Comparison of ENCODE assay signal across 10 cellular contexts in the genomic region with DNA sequence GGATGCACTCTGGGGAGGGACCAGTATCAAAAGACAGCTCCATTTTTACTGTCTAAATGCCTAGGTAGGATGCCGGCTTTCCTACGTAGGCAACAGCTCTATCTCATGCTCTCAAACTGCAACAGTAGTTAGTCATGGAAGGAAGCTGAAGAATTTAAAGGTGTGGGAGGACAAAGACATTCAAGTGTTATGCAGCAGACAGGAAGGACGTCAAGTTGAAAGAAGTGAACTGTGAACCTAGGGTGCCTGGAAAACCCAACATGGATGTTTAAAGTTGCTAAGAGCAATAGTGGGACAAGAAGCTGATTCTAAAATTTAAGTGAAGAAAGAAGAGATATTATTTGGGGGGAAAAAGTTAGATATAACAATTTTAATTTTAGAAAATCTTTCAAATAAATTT. TPM values are rescaled to one million over a fixed set of nuclear protein-coding genes. Genes with fewer than 3 reads are reported as not detected.
A peak's percentile ranks its signal among the peaks of the same experiment; 100 is the strongest.
DNase-seq lines count a peak whose midpoint lies in the region; TF ChIP-seq lines count a peak whose summit lies in the region.
"Had no signal": no experiment of that assay in that cellular context is flagged by ENCODE, and none has a peak within 500 bp of the region (broad histone marks: within the 10 kb centered on the region; RNA-seq: fewer than 3 reads in every experiment).

No MANE protein-coding gene starts in this region.

- H3K4me1 Mint-ChIP-seq in chondrocyte (ENCODE audit: low read depth) (peaks cover 57% of the 10 kb centered on the region), Calu3 (ENCODE audit: low read depth, unreplicated experiment) (peaks cover 22% of the 10 kb centered on the region)

- H3K9ac ChIP-seq in HUES48 (ENCODE audit: low read depth, low read length): no peak overlapping the region

- CTCF ChIA-PET in Calu3 (lab: Charles Lee): no interaction called here

- H3K4me3 ChIP-seq in HUES48 (ENCODE audit: low read depth, low read length) (no peak overlapping the region), muscle layer of duodenum (ENCODE audit: low read depth in 1 of 2, low read length in 2 of 2) (no peak overlapping the region)

- H3K9me3 Mint-ChIP-seq in chondrocyte (ENCODE audit: low read depth) (no peaks in the 10 kb centered on the region), Calu3 (ENCODE audit: low read depth, unreplicated experiment) (no peaks in the 10 kb centered on the region)

- H3K36me3 ChIP-seq in HUES48 (ENCODE audit: control insufficient read depth, insufficient read depth, low read length) (peaks cover 38% of the 10 kb centered on the region), muscle layer of duodenum (ENCODE audit: control insufficient read depth in 1 of 2, insufficient read depth in 2 of 2, low read length in 2 of 2) (peaks cover 11 to 23% of the 10 kb centered on the region in 2 donors)

- no peak overlapping the region for H3K4me3 Mint-ChIP-seq in chondrocyte (ENCODE audit: unreplicated experiment)
- no peak overlapping the region for H3K4me3 Mint-ChIP-seq in Calu3 (ENCODE audit: low read depth, unreplicated experiment)

- H3K27me3 Mint-ChIP-seq in chondrocyte (ENCODE audit: low read depth) (no peaks in the 10 kb centered on the region), Calu3 (ENCODE audit: unreplicated experiment) (no peaks in the 10 kb centered on the region)

- DNase-seq in ELR (ENCODE audit: low read depth) (peak; percentile 36), chondrocyte (ENCODE audit: low spot score) (no peak), NCI-H1105 treated with DMSO at 0.1 percent for 48 hours (lab: John Stamatoyannopoulos, UW) (no peak), NCI-H1092 (lab: John Stamatoyannopoulos, UW) (no peak), Calu3 (no peak), GOT3 (lab: John Stamatoyannopoulos, UW) (no peak)
- DNase-seq: NCI-H2029, occipital lobe had no signal

- H3K27ac Mint-ChIP-seq in chondrocyte (ENCODE audit: unreplicated experiment) (peak overlapping the region; percentile 79), Calu3 (ENCODE audit: unreplicated experiment) (no peak overlapping the region)

- H3K9me3 ChIP-seq in HUES48 (ENCODE audit: control insufficient read depth, insufficient read depth, low read length): no peaks in the 10 kb centered on the region
- H3K9me3 ChIP-seq in muscle layer of duodenum (ENCODE audit: control insufficient read depth in 1 of 2, low read length in 2 of 2): no peaks in the 10 kb centered on the region

- H3K4me1 ChIP-seq in HUES48 (ENCODE audit: control insufficient read depth, insufficient read depth, low read length) (0 out of 2 replicates have a peak, but pooled peaks cover 7% of the 10 kb centered on the region), muscle layer of duodenum (ENCODE audit: control insufficient read depth in 1 of 2, insufficient read depth in 2 of 2, low read length in 2 of 2) (peaks cover 4 to 29% of the 10 kb centered on the region in 2 donors)

- no TSS peak for BruUV-seq in Calu3 (replicated peaks; lab: Mats Ljungman, UMichigan)

- peaks cover 11% of the 10 kb centered on the region for H3K36me3 Mint-ChIP-seq in chondrocyte (ENCODE audit: low read depth)
- peaks cover 22% of the 10 kb centered on the region for H3K36me3 Mint-ChIP-seq in Calu3 (ENCODE audit: insufficient read depth, unreplicated experiment)

- peak overlapping the region; percentile 71 for H3K27ac ChIP-seq in HUES48 (ENCODE audit: low read depth, low read length)
- H3K27ac ChIP-seq in muscle layer of duodenum (ENCODE audit: low read length): peak overlapping the region; percentile 22

- TF ChIP-seq CTCF in chondrocyte (IDR thresholded peaks at IDR 0.05) (no peak), Calu3 (IDR thresholded peaks at IDR 0.05; ENCODE audit: unreplicated experiment) (no peak)

- H3K27me3 ChIP-seq in HUES48 (ENCODE audit: control insufficient read depth, insufficient read depth, low read length) (no peaks in the 10 kb centered on the region), muscle layer of duodenum (ENCODE audit: low read depth, low read length) (no peaks in the 10 kb centered on the region)

- intact Hi-C loops in Calu3 (cut with micrococcal nuclease; ENCODE audit: unreplicated experiment): no loop called here

RNA-seq across cellular contexts. Expression of a gene that starts 5.9 kb away (rescaled TPM):
- total RNA-seq in chondrocyte (244 to 267 TPM (median 246 TPM) in 3 replicates), Calu3 (2022) (37.5 and 48.0 TPM in 2 replicates)

RNA-seq across cellular contexts. Expression of a gene that starts 17.0 kb away (rescaled TPM):
- total RNA-seq in chondrocyte: 12.4 to 17.7 TPM (median 14.0 TPM) in 3 replicates
- 15.5 and 20.1 TPM in 2 replicates for total RNA-seq in Calu3 (2022)
